7 cellular contexts compared by ENCODE assay signal in the genomic region with DNA sequence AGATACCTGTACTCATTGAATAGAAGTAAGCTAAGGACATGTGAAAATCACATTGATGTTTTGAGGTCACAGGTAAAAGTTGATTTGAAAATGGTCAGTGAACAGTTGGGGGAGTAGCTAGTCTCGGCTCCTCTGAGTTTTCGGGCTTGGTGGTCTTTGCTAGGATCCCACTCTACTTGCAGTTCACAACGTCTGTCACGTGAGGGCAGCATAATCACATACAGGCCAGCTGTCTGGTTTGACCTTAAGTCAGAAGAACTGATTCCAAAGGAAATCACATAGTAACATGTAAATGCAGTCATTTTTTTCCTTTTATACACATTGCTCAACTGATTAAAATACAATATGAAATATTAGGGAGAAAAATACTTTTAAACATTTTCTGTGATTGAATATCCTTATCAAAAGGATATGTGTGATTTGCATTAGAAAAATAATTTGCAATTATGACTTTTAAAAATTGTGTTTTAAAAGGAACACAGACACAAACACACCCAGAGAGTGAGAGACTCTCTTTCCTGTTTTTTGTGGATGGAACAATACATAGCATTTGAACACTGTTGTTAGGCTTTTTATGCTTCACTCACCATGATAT. TPM values are rescaled to one million over a fixed set of nuclear protein-coding genes. Genes with fewer than 3 reads are reported as not detected.
DNase-seq lines count a peak whose midpoint lies in the region; ATAC-seq, FAIRE-seq and TF ChIP-seq lines count a peak whose summit lies in the region.

No MANE protein-coding gene starts in this region.

- no peak overlapping the region for H3K27ac ChIP-seq in SK-N-SH (ENCODE audit: low read depth in 2 of 2, low read length in 1 of 2)
- H3K27ac ChIP-seq in GM12878 (ENCODE audit: control insufficient read depth, insufficient read depth) = no peak overlapping the region

- in situ Hi-C loops in GM12878 (cut with MboI) = loop anchor here (5.0 to 10.0 kb wide), 2 partner anchors 322 to 505 kb away; no protein-coding TSS in a partner anchor

- H3K4me3 ChIP-seq in SK-N-SH (ENCODE audit: low read depth in 2 of 2, low read length in 1 of 2) = peak overlapping the region in 1 of 2 experiments; percentile 16; a peak in 1 of 4 replicates
- no peak overlapping the region for H3K4me3 ChIP-seq in GM12878

- H3K36me3 ChIP-seq in SK-N-SH (replicated peaks in 1 of 2; ENCODE audit: control insufficient read depth in 1 of 2, insufficient read depth in 2 of 2, low read length in 1 of 2) (no peaks in the 10 kb centered on the region), GM12878 (ENCODE audit: control insufficient read depth in 2 of 2, insufficient read depth in 2 of 2, low read length in 1 of 2) (no peaks in the 10 kb centered on the region)

- peak; percentile 69 for DNase-seq in GOT3 (lab: John Stamatoyannopoulos, UW)
- DNase-seq in LoVo (ENCODE audit: low spot score) = peak; percentile 58
- peak; percentile 49 for DNase-seq in SK-N-SH
- DNase-seq in GM12878 (ENCODE audit: low read depth, low spot score) = peak; percentile 31
- DNase-seq in iPS-NIHi11 (ENCODE audit: low spot score) = peak; percentile 74
- peak; percentile 5 to 33 for DNase-seq in stimulated activated CD4-positive, alpha-beta T cell treated with anti-CD3 and anti-CD28 coated beads, Interleukin-15, amount 100 ng/mL, for 48 hours (ENCODE audit: low read depth in 2 of 2)

- RAD21 ChIA-PET in GM12878 (lab: Charles Lee; ENCODE audit: unreplicated experiment) = interaction anchor here (0.9 to 1.1 kb wide), 4 partner anchors 29 to 504 kb away, joined by 3 to 8 read pairs (median 3); no protein-coding TSS in a partner anchor

- TF ChIP-seq POLR2A in GM12878 (IDR thresholded peaks at IDR 0.05; ENCODE audit: low read depth, low read length) = no peak

- H3K27me3 ChIP-seq in SK-N-SH (ENCODE audit: insufficient read depth) (no peaks in the 10 kb centered on the region), GM12878 (replicated peaks in 1 of 2; ENCODE audit: control insufficient read depth in 2 of 2, insufficient read depth in 2 of 2, low read length in 1 of 2) (no peaks in the 10 kb centered on the region)

- TF ChIP-seq CTCF in GM12874 (IDR thresholded peaks at IDR 0.05; ENCODE audit: insufficient read depth, low read depth, low read length) (peak; percentile 82), SK-N-SH (IDR thresholded peaks at IDR 0.05) (peak; percentile 99), GM12878 (IDR thresholded peaks at IDR 0.05 in 2 of 3, conservative IDR thresholded peaks at IDR 0.05 in 1 of 3; ENCODE audit: control insufficient read depth in 2 of 3, extremely low read depth in 1 of 3, insufficient read depth in 1 of 3, low read depth in 3 of 3, low read length in 3 of 3) (peak; percentile 90 to 96 (median 94))

- no peaks in the 10 kb centered on the region for H4K20me1 ChIP-seq in SK-N-SH (ENCODE audit: insufficient read depth)
- no peaks in the 10 kb centered on the region for H4K20me1 ChIP-seq in GM12878 (ENCODE audit: control insufficient read depth, insufficient read depth)

- H3K9me3 ChIP-seq in SK-N-SH (no peaks in the 10 kb centered on the region), GM12878 (replicated peaks; ENCODE audit: control insufficient read depth, insufficient read depth, low read length) (no peaks in the 10 kb centered on the region)

- POLR2A ChIA-PET in SK-N-SH (lab: Yijun Ruan, JAX) (no interaction called here), GM12878 (lab: Charles Lee) (no interaction called here)

- TF ChIP-seq RAD21 in SK-N-SH (IDR thresholded peaks at IDR 0.05; ENCODE audit: low read length) (peak; percentile 93), GM12878 (IDR thresholded peaks at IDR 0.05; ENCODE audit: insufficient read depth, low read depth, low read length) (peak; percentile 100)

- SMC1A ChIA-PET in GM12878 (lab: Charles Lee; ENCODE audit: uncharacterized antibody, unreplicated experiment) = interaction anchor here (0.5 to 1.3 kb wide), 9 partner anchors 12 to 506 kb away, joined by 3 to 7 read pairs (median 3); a partner anchor contains a TSS

- peak; percentile 86 for ATAC-seq in GM12878

- H3K4me2 ChIP-seq in SK-N-SH = no peak overlapping the region
- no peak overlapping the region for H3K4me2 ChIP-seq in GM12878 (ENCODE audit: control insufficient read depth, insufficient read depth)

- no peak overlapping the region for H3K9ac ChIP-seq in SK-N-SH
- no peak overlapping the region for H3K9ac ChIP-seq in GM12878 (ENCODE audit: control insufficient read depth, insufficient read depth, low read length)

- peak; percentile 83 for FAIRE-seq in GM12878 (lab: Jason Lieb, UNC)

- H3F3A ChIP-seq in SK-N-SH (replicated peaks; ENCODE audit: insufficient read depth) = peaks cover 13% of the 10 kb centered on the region

- CTCF ChIA-PET in SK-N-SH (lab: Yijun Ruan, JAX) (interaction anchor here (0.6 to 1.7 kb wide), 22 partner anchors 12 to 529 kb away, joined by 3 to 15 read pairs (median 4); no protein-coding TSS in a partner anchor), GM12878 (lab: Yijun Ruan, JAX) (interaction anchor here (0.7 to 1.7 kb wide), 11 partner anchors 9 to 505 kb away, joined by 3 to 7 read pairs (median 4); a partner anchor contains a TSS)

- H3K4me1 ChIP-seq in SK-N-SH (ENCODE audit: control insufficient read depth in 1 of 2, insufficient read depth in 2 of 2, low read depth in 1 of 2, low read length in 1 of 2) (no peaks in the 10 kb centered on the region; a peak in 1 of 4 replicates), GM12878 (ENCODE audit: control insufficient read depth, insufficient read depth, low read length) (no peaks in the 10 kb centered on the region)

- no peaks in the 10 kb centered on the region for H3K9me2 ChIP-seq in SK-N-SH

- no TSS peak for BruUV-seq in GM12878 (replicated peaks; lab: Mats Ljungman, UMichigan)

- TF ChIP-seq EP300 in SK-N-SH (IDR thresholded peaks at IDR 0.05; ENCODE audit: borderline replicate concordance in 1 of 2, low read depth in 1 of 2, low read length in 1 of 2) (no peak), GM12878 (IDR thresholded peaks at IDR 0.05; ENCODE audit: borderline replicate concordance in 1 of 2, control insufficient read depth in 1 of 2, low read depth in 2 of 2, low read length in 2 of 2) (no peak)

- 3% methylated on average over 4 of the region's 4 CpGs for WGBS in SK-N-SH (ENCODE audit: low lambda C conversion rate)
- 0% methylated on average over 4 of the region's 4 CpGs for WGBS in GM12878 (ENCODE audit: insufficient coverage, insufficient replicate concordance, low lambda C conversion rate, missing lambda C conversion rate)

- H2AFZ ChIP-seq in SK-N-SH (ENCODE audit: low read depth) (no peak overlapping the region), GM12878 (ENCODE audit: control insufficient read depth, low read depth, low read length) (no peak overlapping the region)

- no peaks in the 10 kb centered on the region for H3K79me2 ChIP-seq in SK-N-SH (ENCODE audit: insufficient read depth)
- H3K79me2 ChIP-seq in GM12878 (ENCODE audit: control insufficient read depth, insufficient read depth, low read length) = no peaks in the 10 kb centered on the region

- intact Hi-C loops in GM12878 (cut with micrococcal nuclease; ENCODE audit: unreplicated experiment) = loop anchor here (1.0 to 5.0 kb wide), 5 partner anchors 123 to 504 kb away; a partner anchor contains a TSS

TF ChIP-seq in SK-N-SH, 30 proteins besides CTCF, POLR2A, EP300 and RAD21 (continues in another document):
- 0 out of 2 replicates have a peak, but pooled peaks have one; percentile 9 for TF ChIP-seq NRF1 (IDR thresholded peaks at IDR 0.05; ENCODE audit: low read depth, low read length)

TF ChIP-seq in GM12878, 131 proteins besides CTCF, POLR2A, EP300 and RAD21 (continues in another document):
- TF ChIP-seq TCF7 (IDR thresholded peaks at IDR 0.05; ENCODE audit: borderline replicate concordance) (no peak), RELA (IDR thresholded peaks at IDR 0.05; ENCODE audit: borderline replicate concordance, partially characterized antibody) (no peak), FOXM1 (IDR thresholded peaks at IDR 0.05; ENCODE audit: low read depth, low read length) (peak; percentile 56; the same call in 1 of the 2 replicates), ZNF207 (IDR thresholded peaks at IDR 0.05; ENCODE audit: borderline replicate concordance) (no peak), CBX3 (IDR thresholded peaks at IDR 0.05; ENCODE audit: borderline replicate concordance, low read depth) (no peak), MEF2A (IDR thresholded peaks at IDR 0.05; ENCODE audit: insufficient read depth, low read depth, low read length) (no peak), ZNF384 (IDR thresholded peaks at IDR 0.05; ENCODE audit: borderline replicate concordance, low read depth, low read length) (no peak), RAD51 (IDR thresholded peaks at IDR 0.05) (no peak), BACH1 (IDR thresholded peaks at IDR 0.05; ENCODE audit: borderline replicate concordance) (no peak), ZNF24 (IDR thresholded peaks at IDR 0.05) (peak; percentile 79)

RNA-seq across cellular contexts. Expression of a gene that starts 21.8 kb away (rescaled TPM):
- not detected in 2 replicates for polyA plus RNA-seq in SK-N-SH (2012; rRNA removed)
- polyA plus RNA-seq in SK-N-SH (2012; cell fraction: cytosol; rRNA removed) = 0.09 and 0.13 TPM in 2 replicates
- not detected in 2 replicates for polyA plus RNA-seq in SK-N-SH (2012; cell fraction: nucleus; rRNA removed)
- 0.48 TPM in 1 of 2 replicates, not detected in the other for total RNA-seq in GM12878 (2013; cell fraction: nucleolus; rRNA removed)
- total RNA-seq in GM12878 (2014; rRNA removed) = not detected in 2 replicates
- not detected in 2 replicates for total RNA-seq in GM12878 (2014; rRNA removed; fragmentation: Illumina TruSeq; extraction: Trizol)
- not detected in 2 replicates for total RNA-seq in GM12878 (2021)
- polyA plus RNA-seq in GM12878 (2011; ENCODE audit: low read depth) = not detected
- not detected in 2 replicates for polyA plus RNA-seq in GM12878 (2011; rRNA removed)
- not detected in 2 replicates for polyA plus RNA-seq in GM12878 (2011; cell fraction: cytosol; rRNA removed)
- not detected in 2 replicates for polyA plus RNA-seq in GM12878 (2011; cell fraction: nucleus; rRNA removed)
- 0.15 TPM in 1 of 2 replicates, not detected in the other for polyA plus RNA-seq in GM12878 (2012)
- not detected in 2 replicates for polyA plus RNA-seq in GM12878 (2014; fragmentation: Illumina TruSeq; extraction: Trizol)
- polyA plus RNA-seq in GM12878 (2014; fragmentation: Nextera tagmentation; extraction: Ambion mirVana) = under 1 TPM in 1 of 2 experiments, not detected in 1; 0.11 TPM
- polyA plus RNA-seq in GM12878 (2014; rRNA removed) = not detected in 2 replicates
- not detected for polyA plus RNA-seq in GM12878 (2016; fragmentation: Nextera tagmentation; extraction: Ambion mirVana)
- polyA minus RNA-seq in GM12878 (2011; rRNA and poly(A)+ RNA removed) = not detected in 2 replicates
- not detected in 2 replicates for polyA minus RNA-seq in GM12878 (2011; cell fraction: cytosol; rRNA and poly(A)+ RNA removed)
- not detected in 2 replicates for polyA minus RNA-seq in GM12878 (2011; cell fraction: nucleus; rRNA and poly(A)+ RNA removed)

Comparison
In these comparisons a context has a peak if more than half of its experiments do, and no peak if none do; other contexts are left out.
1. DNase-seq: peak in every context shown above with its lines; median percentile 74 in iPS-NIHi11; 69 in GOT3; 58 in LoVo; 49 in SK-N-SH; 31 in GM12878; 19 in stimulated activated CD4-positive, alpha-beta T cell treated with anti-CD3 and anti-CD28 coated beads, Interleukin-15, amount 100 ng/mL, for 48 hours.